In genomic region chrX:125205084-125205917, GRCh38 we compare ENCODE assay signal across 8 cellular contexts.
A peak's percentile ranks its signal among the peaks of the same experiment; 100 is the strongest.
DNase-seq lines count a peak whose midpoint lies in the region; ATAC-seq and TF ChIP-seq lines count a peak whose summit lies in the region.

No MANE protein-coding gene starts in this region.

- peak overlapping the region; percentile 59 to 61 for H3K27ac ChIP-seq in ascending aorta

- H3K4me3 ChIP-seq in ascending aorta: peak overlapping the region; percentile 39 to 54
- H3K4me3 ChIP-seq in iPS-11a (ENCODE audit: low read depth, low read length): peak overlapping the region; percentile 15
- peak overlapping the region; percentile 31 for H3K4me3 ChIP-seq in retinal pigment epithelial cell (ENCODE audit: low read length)

- TF ChIP-seq CTCF in ascending aorta (IDR thresholded peaks at IDR 0.05) (peak in 2 of 3 experiments; percentile 5 to 27), retinal pigment epithelial cell (conservative IDR thresholded peaks at IDR 0.05; ENCODE audit: low read depth, low read length) (peak; percentile 30)

- ATAC-seq in GM18498 (IDR thresholded peaks at IDR 0.05; ENCODE audit: unreplicated experiment): peak; percentile 59
- no peak for ATAC-seq in HG03108 (IDR thresholded peaks at IDR 0.05; ENCODE audit: unreplicated experiment)
- no peak for ATAC-seq in GM21390 (IDR thresholded peaks at IDR 0.05; ENCODE audit: unreplicated experiment)

- no peaks in the 10 kb centered on the region for H3K9me3 ChIP-seq in ascending aorta

- no peaks in the 10 kb centered on the region for H3K27me3 ChIP-seq in ascending aorta

- DNase-seq in NCI-H2029 treated with DMSO at 0.1 percent for 48 hours (lab: John Stamatoyannopoulos, UW): peak; percentile 31
- DNase-seq in ascending aorta (ENCODE audit: low spot score in 2 of 2): peak in 1 of 2 donors; percentile 66
- DNase-seq in retinal pigment epithelial cell (ENCODE audit: low read depth): peak; percentile 2
- DNase-seq in NCI-H226: no peak

- H3K4me1 ChIP-seq in ascending aorta: no peaks in the 10 kb centered on the region

- intact Hi-C loops in ascending aorta (cut with DNase I): no loop called here

- no peaks in the 10 kb centered on the region for H3K36me3 ChIP-seq in ascending aorta
